In the genomic region with DNA sequence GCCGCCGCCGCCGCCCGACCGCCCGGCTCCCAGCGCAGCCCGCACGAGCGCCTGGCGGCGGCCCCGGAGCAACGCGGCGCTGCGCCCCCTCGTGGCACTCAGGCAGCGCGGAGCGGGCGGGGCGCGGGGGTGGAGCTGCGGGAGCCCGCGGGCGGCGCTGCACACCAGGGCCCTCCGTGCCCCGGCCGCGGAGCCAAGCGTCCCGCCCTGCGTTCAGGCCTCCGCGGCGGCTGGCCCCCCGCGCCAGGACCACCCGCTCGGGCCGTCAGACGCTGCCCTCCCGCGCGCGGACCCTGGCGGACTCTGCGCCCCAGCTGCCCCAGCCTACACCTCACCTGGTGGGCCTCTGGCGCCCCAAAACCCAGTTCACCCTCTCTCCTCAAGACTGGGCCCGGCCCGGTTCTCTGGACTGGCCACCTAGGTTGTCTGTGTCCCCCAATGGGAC, we compare ENCODE assay signal across 7 cellular contexts. TPM values are rescaled to one million over a fixed set of nuclear protein-coding genes. Genes with fewer than 3 reads are reported as not detected.
A peak's percentile ranks its signal among the peaks of the same experiment; 100 is the strongest.
DNase-seq lines count a peak whose midpoint lies in the region; ATAC-seq, FAIRE-seq and TF ChIP-seq lines count a peak whose summit lies in the region.

Gene RASGEF1C (minus strand): TSS at position 75 of the 445 bp plus-strand sequence. CDS start 71,159 bp downstream, outside the sequence.

- no peaks in the 10 kb centered on the region for H3K36me3 ChIP-seq in Panc1 (ENCODE audit: control insufficient read depth, insufficient read depth, low read length)
- no peaks in the 10 kb centered on the region for H3K36me3 ChIP-seq in pancreas
- H3K36me3 ChIP-seq in tibial artery, result no peaks in the 10 kb centered on the region

- intact Hi-C loops in Panc1 (cut with micrococcal nuclease; ENCODE audit: unreplicated experiment), result loop anchor here (5.0 to 10.0 kb wide), 2 partner anchors 82 to 116 kb away; no protein-coding TSS in a partner anchor
- intact Hi-C loops in pancreas (cut with DNase I), result no loop called here
- intact Hi-C loops in tibial artery (cut with DNase I; ENCODE audit: low total_unique reads), result no loop called here

- in situ Hi-C loops in Panc1 (cut with HindIII; ENCODE audit: low pct_unique_long_range_greater_than_20kb, low sequenced_read_pairs), result no loop called here

- H3K27me3 ChIP-seq in Panc1 (ENCODE audit: control insufficient read depth, insufficient read depth, low read length), result no peaks in the 10 kb centered on the region
- H3K27me3 ChIP-seq in pancreas, result no peaks in the 10 kb centered on the region
- H3K27me3 ChIP-seq in tibial artery, result peaks cover 0 to 55% of the 10 kb centered on the region in 2 donors

- peak within 1 kb of the TSS; percentile 43 to 46; a peak in 3 of 4 replicates for H3K4me3 ChIP-seq in Panc1 (ENCODE audit: low read depth in 2 of 2, low read length in 2 of 2)
- peak within 1 kb of the TSS in 3 of 4 donors; percentile 24 to 47 (median 39) for H3K4me3 ChIP-seq in pancreas
- H3K4me3 ChIP-seq in tibial artery, result peak within 1 kb of the TSS; percentile 27 to 43

- DNase-seq in GM12892 (ENCODE audit: insufficient read length) (peak; percentile 67), Panc1 (ENCODE audit: low read depth, low spot score) (no peak), germinal center (ENCODE audit: low spot score) (peak; percentile 82), pancreas (peak; percentile 41 to 93 (median 74)), tibial artery (no peak)
- peak; percentile 58 for DNase-seq in activated naive CD4-positive, alpha-beta T cell treated with Interleukin-2 at 50 U/mL for 16 hours

- CTCF ChIA-PET in Panc1 (lab: Charles Lee), result interaction anchor here (0.6 to 1.9 kb wide), 5 partner anchors 75 to 410 kb away, joined by 3 to 7 read pairs (median 3); no protein-coding TSS in a partner anchor

- TF ChIP-seq POLR2A in GM12892 (IDR thresholded peaks at IDR 0.05; ENCODE audit: low read depth, low read length), result no peak

- BruUV-seq in Panc1 (replicated peaks; lab: Mats Ljungman, UMichigan), result no TSS peak

- H3K9me3 ChIP-seq in Panc1 (ENCODE audit: control insufficient read depth, insufficient read depth, low read depth, low read length) (no peaks in the 10 kb centered on the region), pancreas (no peaks in the 10 kb centered on the region), tibial artery (no peaks in the 10 kb centered on the region)

- ATAC-seq in HG02981 (IDR thresholded peaks at IDR 0.05; ENCODE audit: unreplicated experiment) (peak; percentile 76), Panc1 (peak; percentile 96), pancreas (peak; percentile 94 to 98 (median 96))

- FAIRE-seq in GM12892 (lab: Jason Lieb, UNC) (no peak), pancreas (lab: Jason Lieb, UNC) (no peak)

- 3 to 7% methylated on average over 35 to 55 of the region's 55 CpGs for WGBS in pancreas, 2 donors

- TF ChIP-seq CTCF in Panc1 (IDR thresholded peaks at IDR 0.05) (peak; percentile 91), pancreas (IDR thresholded peaks at IDR 0.05) (peak in 1 of 4 donors; percentile 26), tibial artery (IDR thresholded peaks at IDR 0.05) (peak in 1 of 2 experiments; percentile 44)

- POLR2A ChIA-PET in Panc1 (lab: Charles Lee), result no interaction called here

- H3K4me1 ChIP-seq in Panc1 (ENCODE audit: control insufficient read depth, insufficient read depth, low read length) (peaks cover 6% of the 10 kb centered on the region; the same call in 1 of the 2 replicates), pancreas (peaks cover 6 to 8% (median 7%) of the 10 kb centered on the region in 3 donors), tibial artery (peaks cover 0 to 24% (median 5%) of the 10 kb centered on the region in 4 donors)

- H3K27ac ChIP-seq in Panc1 (ENCODE audit: low read length) (no peak within 1 kb of the TSS), pancreas (no peak within 1 kb of the TSS), tibial artery (no peak within 1 kb of the TSS)

RNA-seq across cellular contexts. Expression of gene RASGEF1C, which starts in this region (rescaled TPM):
- polyA plus RNA-seq in GM12892 (2012; ENCODE audit: missing spikeins), result not detected
- total RNA-seq in Panc1 (2021; ENCODE audit: unreplicated experiment) (0.49 TPM), pancreas (under 1 TPM in 1 of 6 donors, not detected in 5; 0.09 TPM)
- 0.88 TPM for polyA plus RNA-seq in Panc1 (2012; ENCODE audit: insufficient read length)
- polyA plus RNA-seq in pancreas, result under 1 TPM in 1 of 2 donors, not detected in 1; 0.38 TPM

Comparison
In these comparisons a context has a peak if more than half of its experiments do, and no peak if none do; other contexts are left out.
1. Peak in ATAC-seq and H3K4me3 ChIP-seq in Panc1; RNA of the gene not detected or under 1 TPM.
2. Peak in DNase-seq, ATAC-seq and H3K4me3 ChIP-seq in pancreas; RNA of the gene not detected or under 1 TPM.
3. DNase-seq: peak in GM12892 (single experiment), activated naive CD4-positive, alpha-beta T cell treated with Interleukin-2 at 50 U/mL for 16 hours (single experiment) and germinal center (single experiment); none in Panc1 (single experiment) and tibial artery (0 of 2).
4. Peak in every context shown above with its lines, with median percentiles within 50 percentile points of each other: ATAC-seq and H3K4me3 ChIP-seq.